2 cellular contexts compared by ENCODE assay signal in the genomic region with DNA sequence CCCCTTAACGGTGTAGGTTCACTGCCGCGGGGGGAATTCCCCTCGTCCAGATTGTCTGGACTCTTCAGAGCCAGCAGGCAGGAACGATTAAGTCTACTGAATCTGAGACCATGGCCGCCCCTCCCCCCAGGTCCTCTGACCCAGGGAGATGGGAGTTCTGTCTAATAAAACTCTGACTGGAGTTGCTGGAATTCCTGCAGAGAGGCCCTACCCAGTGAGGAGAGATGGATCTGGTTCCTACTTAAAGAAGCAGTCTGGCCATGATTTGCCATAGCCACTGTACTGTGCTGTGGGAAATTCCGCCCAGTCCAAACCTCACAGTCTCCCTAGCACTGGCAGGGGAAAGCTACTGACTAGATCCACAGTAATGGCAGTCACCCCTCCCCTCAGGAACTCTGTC.
TF ChIP-seq lines count a peak whose summit lies in the region.

No MANE protein-coding gene starts in this region.

TF ChIP-seq in IMR-90, 13 proteins besides CTCF, POLR2A, EP300 and RAD21:
- TF ChIP-seq NFE2L2 (IDR thresholded peaks at IDR 0.05; ENCODE audit: low read depth, low read length) (no peak), MAZ (IDR thresholded peaks at IDR 0.05; ENCODE audit: borderline replicate concordance, low read depth, low read length) (no peak), MXI1 (IDR thresholded peaks at IDR 0.05; ENCODE audit: borderline replicate concordance, low read depth, low read length) (no peak), RCOR1 (IDR thresholded peaks at IDR 0.05; ENCODE audit: insufficient replicate concordance, low read length) (no peak), CEBPB (IDR thresholded peaks at IDR 0.05; ENCODE audit: low read depth, low read length) (no peak), MAFK (IDR thresholded peaks at IDR 0.05; ENCODE audit: low read depth, low read length) (no peak), SMC3 (IDR thresholded peaks at IDR 0.05; ENCODE audit: low read depth, low read length) (no peak)
- TF ChIP-seq, protein P1, sequence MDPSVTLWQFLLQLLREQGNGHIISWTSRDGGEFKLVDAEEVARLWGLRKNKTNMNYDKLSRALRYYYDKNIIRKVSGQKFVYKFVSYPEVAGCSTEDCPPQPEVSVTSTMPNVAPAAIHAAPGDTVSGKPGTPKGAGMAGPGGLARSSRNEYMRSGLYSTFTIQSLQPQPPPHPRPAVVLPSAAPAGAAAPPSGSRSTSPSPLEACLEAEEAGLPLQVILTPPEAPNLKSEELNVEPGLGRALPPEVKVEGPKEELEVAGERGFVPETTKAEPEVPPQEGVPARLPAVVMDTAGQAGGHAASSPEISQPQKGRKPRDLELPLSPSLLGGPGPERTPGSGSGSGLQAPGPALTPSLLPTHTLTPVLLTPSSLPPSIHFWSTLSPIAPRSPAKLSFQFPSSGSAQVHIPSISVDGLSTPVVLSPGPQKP (IDR thresholded peaks at IDR 0.05; ENCODE audit: borderline replicate concordance, low read depth, low read length): no peak
- TF ChIP-seq, protein P2, sequence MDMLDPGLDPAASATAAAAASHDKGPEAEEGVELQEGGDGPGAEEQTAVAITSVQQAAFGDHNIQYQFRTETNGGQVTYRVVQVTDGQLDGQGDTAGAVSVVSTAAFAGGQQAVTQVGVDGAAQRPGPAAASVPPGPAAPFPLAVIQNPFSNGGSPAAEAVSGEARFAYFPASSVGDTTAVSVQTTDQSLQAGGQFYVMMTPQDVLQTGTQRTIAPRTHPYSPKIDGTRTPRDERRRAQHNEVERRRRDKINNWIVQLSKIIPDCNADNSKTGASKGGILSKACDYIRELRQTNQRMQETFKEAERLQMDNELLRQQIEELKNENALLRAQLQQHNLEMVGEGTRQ (IDR thresholded peaks at IDR 0.05; ENCODE audit: low read depth, low read length): no peak
TF ChIP-seq in IMR-90: peak in this region for 0.

TF ChIP-seq in H1, 55 proteins besides CTCF, POLR2A, EP300 and RAD21:
- TF ChIP-seq SIN3A (conservative IDR thresholded peaks at IDR 0.05 in 1 of 2, IDR thresholded peaks at IDR 0.05 in 1 of 2; ENCODE audit: low read depth in 1 of 2, low read length in 2 of 2) (no peak), MAFK (IDR thresholded peaks at IDR 0.05; ENCODE audit: low read depth, low read length) (no peak), NANOG (IDR thresholded peaks at IDR 0.05; ENCODE audit: insufficient read depth, low read depth, low read length, poor library complexity, severe bottlenecking) (no peak), RBBP5 (IDR thresholded peaks at IDR 0.05; ENCODE audit: borderline replicate concordance, low read depth, low read length) (no peak), RXRA (IDR thresholded peaks at IDR 0.05; ENCODE audit: insufficient read depth, low read depth, low read length) (no peak), EGR1 (IDR thresholded peaks at IDR 0.05; ENCODE audit: borderline replicate concordance, low read depth, low read length) (no peak), JUN (IDR thresholded peaks at IDR 0.05; ENCODE audit: low read depth, low read length) (no peak), SP4 (IDR thresholded peaks at IDR 0.05; ENCODE audit: low read length) (no peak), SP1 (IDR thresholded peaks at IDR 0.05; ENCODE audit: low read depth, low read length) (no peak), SUZ12 (IDR thresholded peaks at IDR 0.05; ENCODE audit: low read length) (no peak), BRCA1 (IDR thresholded peaks at IDR 0.05; ENCODE audit: low read depth, low read length) (no peak), SIX5 (IDR thresholded peaks at IDR 0.05; ENCODE audit: low read depth, low read length) (no peak), KDM5A (IDR thresholded peaks at IDR 0.05; ENCODE audit: low read length) (no peak), CHD7 (IDR thresholded peaks at IDR 0.05; ENCODE audit: insufficient replicate concordance, low read length) (no peak), CHD1 (IDR thresholded peaks at IDR 0.05; ENCODE audit: low read depth, low read length) (no peak), POLR2AphosphoS5 (IDR thresholded peaks at IDR 0.05; ENCODE audit: low read depth, low read length) (no peak), YY1 (IDR thresholded peaks at IDR 0.05; ENCODE audit: low read depth, low read length) (no peak), HDAC6 (IDR thresholded peaks at IDR 0.05; ENCODE audit: low read depth, low read length) (no peak)
- TF ChIP-seq, protein P3, sequence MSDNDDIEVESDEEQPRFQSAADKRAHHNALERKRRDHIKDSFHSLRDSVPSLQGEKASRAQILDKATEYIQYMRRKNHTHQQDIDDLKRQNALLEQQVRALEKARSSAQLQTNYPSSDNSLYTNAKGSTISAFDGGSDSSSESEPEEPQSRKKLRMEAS (IDR thresholded peaks at IDR 0.05): no peak
- TF ChIP-seq, protein P4, sequence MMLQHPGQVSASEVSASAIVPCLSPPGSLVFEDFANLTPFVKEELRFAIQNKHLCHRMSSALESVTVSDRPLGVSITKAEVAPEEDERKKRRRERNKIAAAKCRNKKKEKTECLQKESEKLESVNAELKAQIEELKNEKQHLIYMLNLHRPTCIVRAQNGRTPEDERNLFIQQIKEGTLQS (IDR thresholded peaks at IDR 0.05; ENCODE audit: insufficient read depth, low read depth, low read length): no peak
